Comparison of ENCODE assay signal across 8 cellular contexts in the genomic region with DNA sequence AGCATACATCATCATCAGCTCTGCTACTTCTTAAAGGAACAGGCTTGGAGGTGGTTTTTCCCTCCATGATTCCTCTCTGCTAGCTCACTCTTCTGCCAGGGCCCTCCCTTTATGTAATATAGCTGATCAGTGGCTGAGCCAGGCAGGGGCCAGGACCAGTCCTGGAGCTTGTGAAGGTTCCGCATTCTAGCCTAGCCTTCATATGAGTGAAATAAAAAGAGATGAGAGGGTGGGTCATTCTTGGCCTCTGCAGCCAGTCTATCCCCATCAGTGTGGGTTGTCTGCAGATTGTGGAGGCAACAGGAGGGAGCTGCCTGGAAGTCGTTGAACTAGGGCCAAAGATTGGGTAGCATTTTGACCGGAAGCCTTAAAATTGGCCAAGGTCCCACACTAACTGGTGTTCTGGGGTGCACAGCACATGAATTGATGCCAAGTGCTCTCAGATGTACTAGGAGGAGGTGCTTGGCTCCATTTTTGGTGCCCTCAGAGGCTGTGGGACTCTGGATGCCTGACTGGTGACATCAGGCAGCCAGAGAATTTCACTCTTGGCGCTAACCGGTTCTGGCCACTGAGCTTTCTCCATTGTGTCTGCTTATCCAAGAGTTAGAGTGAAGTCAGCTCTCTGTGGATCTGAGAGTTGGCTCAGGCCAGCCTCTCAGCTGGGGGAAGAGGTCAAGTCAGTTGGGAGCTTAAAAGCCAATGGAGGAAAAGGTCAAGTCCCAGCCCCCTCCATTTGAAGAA.
A peak's percentile ranks its signal among the peaks of the same experiment; 100 is the strongest.
DNase-seq lines count a peak whose midpoint lies in the region; ATAC-seq, FAIRE-seq and TF ChIP-seq lines count a peak whose summit lies in the region.
"Not testable (repeated sequence)": the region's sequence is repeated elsewhere in the genome, so short reads cannot be mapped to it uniquely, and the experiment has no call there.

No MANE protein-coding gene starts in this region.

- TF ChIP-seq EP300 in sigmoid colon (IDR thresholded peaks at IDR 0.05): not testable (repeated sequence)

- peak overlapping the region; percentile 54 for H3K27ac Mint-ChIP-seq in chondrocyte (ENCODE audit: unreplicated experiment)

- H3K4me1 Mint-ChIP-seq in chondrocyte (ENCODE audit: low read depth): not testable (repeated sequence)

- not testable (repeated sequence) for H3K36me3 Mint-ChIP-seq in chondrocyte (ENCODE audit: low read depth)

- intact Hi-C loops in left ventricle myocardium superior (cut with micrococcal nuclease); sigmoid colon (cut with DNase I); upper lobe of right lung (cut with DNase I): not testable (repeated sequence)

- H3K4me3 ChIP-seq in fibroblast of the aortic adventitia (ENCODE audit: low read depth, low read length); lung; sigmoid colon; upper lobe of right lung: not testable (repeated sequence)

- H3K9me3 Mint-ChIP-seq in chondrocyte (ENCODE audit: low read depth): not testable (repeated sequence)

- H3K27ac ChIP-seq in lung (ENCODE audit: low read depth in 1 of 2, low read length in 1 of 2); upper lobe of right lung: not testable (repeated sequence)
- H3K27ac ChIP-seq in sigmoid colon: peak overlapping the region; percentile 49 to 75 (median 64)

- ATAC-seq in left ventricle myocardium superior (peak; percentile 96), lung (ENCODE audit: insufficient read depth, low FRiP score) (peak; percentile 75), upper lobe of right lung (peak; percentile 86)

- H3K9me3 ChIP-seq in lung (ENCODE audit: control insufficient read depth in 2 of 2, insufficient read depth in 1 of 2, low read length in 1 of 2); sigmoid colon; upper lobe of right lung: not testable (repeated sequence)

- not testable (repeated sequence) for TF ChIP-seq CTCF in chondrocyte (IDR thresholded peaks at IDR 0.05); fibroblast of the aortic adventitia (IDR thresholded peaks at IDR 0.05; ENCODE audit: insufficient read depth, low read length); lung (IDR thresholded peaks at IDR 0.05; ENCODE audit: control extremely low read depth, extremely low read depth); sigmoid colon (IDR thresholded peaks at IDR 0.05); upper lobe of right lung (IDR thresholded peaks at IDR 0.05)

- H3K27me3 Mint-ChIP-seq in chondrocyte (ENCODE audit: low read depth): not testable (repeated sequence)

- not testable (repeated sequence) for H3K36me3 ChIP-seq in lung (ENCODE audit: control insufficient read depth in 2 of 2, insufficient read depth in 2 of 2, low read length in 2 of 2); sigmoid colon; upper lobe of right lung

- WGBS in lung, 2 donors: 76 to 100% methylated on average over 1 of the region's 5 CpGs
- WGBS in sigmoid colon, 2 donors: 89 to 100% methylated on average over 1 of the region's 5 CpGs

- H3K4me1 ChIP-seq in lung (ENCODE audit: control insufficient read depth in 2 of 2, insufficient read depth in 2 of 2, low read length in 2 of 2); sigmoid colon; upper lobe of right lung: not testable (repeated sequence)

- not testable (repeated sequence) for TF ChIP-seq POLR2A in sigmoid colon (IDR thresholded peaks at IDR 0.05)

- FAIRE-seq in RCC 7860 (lab: Jason Lieb, UNC): not testable (repeated sequence)

- peak; percentile 4 for DNase-seq in EH (ENCODE audit: low read depth)
- peak; percentile 3 for DNase-seq in RCC 7860 (ENCODE audit: low spot score)
- DNase-seq in chondrocyte (ENCODE audit: low spot score); left ventricle myocardium superior; lung (ENCODE audit: low spot score); sigmoid colon; upper lobe of right lung: not testable (repeated sequence)
- DNase-seq in fibroblast of the aortic adventitia (ENCODE audit: low read depth): peak; percentile 71

- H3K4me3 Mint-ChIP-seq in chondrocyte (ENCODE audit: unreplicated experiment): not testable (repeated sequence)

- H3K27me3 ChIP-seq in lung (ENCODE audit: control insufficient read depth, insufficient read depth); sigmoid colon; upper lobe of right lung: not testable (repeated sequence)
